ENCODE assay signal across 10 cellular contexts in genomic region chr19:1016647-1017114, GRCh38. TPM values are rescaled to one million over a fixed set of nuclear protein-coding genes. Genes with fewer than 3 reads are reported as not detected.
A peak's percentile ranks its signal among the peaks of the same experiment; 100 is the strongest.
DNase-seq lines count a peak whose midpoint lies in the region; ATAC-seq and TF ChIP-seq lines count a peak whose summit lies in the region.
"Had no signal": no experiment of that assay in that cellular context is flagged by ENCODE, and none has a peak within 500 bp of the region (broad histone marks: within the 10 kb centered on the region; RNA-seq: fewer than 3 reads in every experiment).

No MANE protein-coding gene starts in this region.

- no peaks in the 10 kb centered on the region for H3K9me3 ChIP-seq in mammary epithelial cell (replicated peaks; ENCODE audit: insufficient read depth, low read length)

- H3K27me3 Mint-ChIP-seq in memory B cell, result no peaks in the 10 kb centered on the region

- ATAC-seq in memory B cell (ENCODE audit: low read depth) (no peak), GM21526 (IDR thresholded peaks at IDR 0.05; ENCODE audit: low FRiP score, unreplicated experiment) (no peak), GM18517 (IDR thresholded peaks at IDR 0.05; ENCODE audit: unreplicated experiment) (no peak)

- no peak overlapping the region for H2AFZ ChIP-seq in mammary epithelial cell (ENCODE audit: low read depth, low read length)

- peak overlapping the region; percentile 22 for H3K9ac ChIP-seq in mammary epithelial cell (ENCODE audit: insufficient read depth, low read length)

- peaks cover 2% of the 10 kb centered on the region for H3K36me3 ChIP-seq in mammary epithelial cell (ENCODE audit: insufficient read depth, low read length)

- H3K79me2 ChIP-seq in mammary epithelial cell (ENCODE audit: insufficient read depth, low read length), result peaks cover 90% of the 10 kb centered on the region

- H3K9me3 Mint-ChIP-seq in memory B cell, result no peaks in the 10 kb centered on the region

- no peak for DNase-seq in HFF-Myc (ENCODE audit: extremely low read depth, low read depth)
- DNase-seq in mammary epithelial cell, result peak; percentile 71
- no peak for DNase-seq in memory B cell (ENCODE audit: low spot score in 2 of 2)
- no peak for DNase-seq in NOMO-1 treated with DMSO at 0.1 percent for 48 hours (lab: John Stamatoyannopoulos, UW; ENCODE audit: unreplicated experiment)
- no peak for DNase-seq in GDM1 (lab: John Stamatoyannopoulos, UW)
- DNase-seq: activated CD4-positive, alpha-beta T cell treated with anti-CD3 and anti-CD28 coated beads for 4 hours had no signal

- dilution Hi-C loops in mammary epithelial cell (cut with HindIII; ENCODE audit: low sequenced_read_pairs), result no loop called here

- peak overlapping the region; percentile 82 for H3K4me2 ChIP-seq in mammary epithelial cell (ENCODE audit: insufficient read depth, low read depth, low read length)

- peaks cover 9% of the 10 kb centered on the region for H4K20me1 ChIP-seq in mammary epithelial cell (ENCODE audit: insufficient read depth, low read length)

- CTCF ChIA-PET in mammary epithelial cell (lab: Charles Lee; ENCODE audit: low non-redundant PET), result interaction anchor here (0.8 kb wide), 1 partner anchor 15 kb away, joined by 3 read pairs; no protein-coding TSS in a partner anchor

- no peak for TF ChIP-seq CTCF in 22Rv1 (IDR thresholded peaks at IDR 0.05)
- TF ChIP-seq CTCF in HFF-Myc (IDR thresholded peaks at IDR 0.05; ENCODE audit: low read depth, low read length, missing control alignments), result no peak
- no peak for TF ChIP-seq CTCF in mammary epithelial cell (conservative IDR thresholded peaks at IDR 0.05 in 1 of 2, IDR thresholded peaks at IDR 0.05 in 1 of 2; ENCODE audit: extremely low read depth in 1 of 2, insufficient read depth in 1 of 2, low read depth in 1 of 2, low read length in 2 of 2)

- peaks cover 3% of the 10 kb centered on the region for H3K36me3 Mint-ChIP-seq in memory B cell

- H3K4me1 Mint-ChIP-seq in memory B cell, result peaks cover 30% of the 10 kb centered on the region

- intact Hi-C loops in mammary epithelial cell (cut with micrococcal nuclease), result no loop called here

- H3K4me3 Mint-ChIP-seq in memory B cell, result peak overlapping the region; percentile 80

- H3K27ac ChIP-seq in 22Rv1 (0 out of 2 replicates have a peak overlapping the region, but pooled peaks have one; percentile 26), mammary epithelial cell (ENCODE audit: insufficient read depth, low read depth, low read length) (peak overlapping the region; percentile 14)

- no TSS peak for BruUV-seq in mammary epithelial cell (replicated peaks; lab: Mats Ljungman, UMichigan)

- in situ Hi-C loops in mammary epithelial cell (cut with MboI; ENCODE audit: low sequenced_read_pairs in 2 of 2), result no loop called here

- peak overlapping the region; percentile 84 for H3K27ac Mint-ChIP-seq in memory B cell

- H3K27me3 ChIP-seq in mammary epithelial cell (ENCODE audit: insufficient read depth, low read length), result no peaks in the 10 kb centered on the region

- 22% methylated on average over 8 of the region's 12 CpGs for WGBS in mammary epithelial cell (ENCODE audit: low coverage, missing lambda C conversion rate)

- H3K4me3 ChIP-seq in HFF-Myc (replicated peaks; ENCODE audit: low read depth, low read length), result peak overlapping the region; percentile 95; the same call in 1 of the 2 replicates
- H3K4me3 ChIP-seq in mammary epithelial cell (replicated peaks in 1 of 3; ENCODE audit: insufficient read depth in 1 of 3, low read depth in 2 of 3, low read length in 3 of 3), result peak overlapping the region in 2 of 3 experiments; percentile 18 to 20

- H3K4me1 ChIP-seq in mammary epithelial cell (ENCODE audit: insufficient read depth, low read length), result peaks cover 45% of the 10 kb centered on the region

RNA-seq across cellular contexts. Expression of gene TMEM259, which starts 4.2 kb away (rescaled TPM):
- total RNA-seq in mammary epithelial cell, result 100 to 1,000 TPM; 104 to 152 TPM
- polyA plus RNA-seq in mammary epithelial cell, result 122 TPM
- polyA minus RNA-seq in mammary epithelial cell, result 81.8 TPM

RNA-seq across cellular contexts. Expression of gene RNU6-2, which starts 4.6 kb away (rescaled TPM):
- not detected for total RNA-seq in mammary epithelial cell
- polyA plus RNA-seq in mammary epithelial cell, result not detected
- not detected for polyA minus RNA-seq in mammary epithelial cell
- total RNA-seq: mononuclear cell had no signal

RNA-seq across cellular contexts. Expression of gene CNN2, which starts 9.7 kb away (rescaled TPM):
- 100 to 1,000 TPM; 420 to 485 TPM for total RNA-seq in mammary epithelial cell
- 287 TPM for polyA plus RNA-seq in mammary epithelial cell
- 688 TPM for polyA minus RNA-seq in mammary epithelial cell

RNA-seq across cellular contexts. Expression of gene GRIN3B, which starts 16.5 kb away (rescaled TPM):
- 1 to 10 TPM in 1 of 2 donors, under 1 TPM in 1; 0.67 to 1.1 TPM for total RNA-seq in mammary epithelial cell
- 0.67 TPM for polyA plus RNA-seq in mammary epithelial cell
- not detected for polyA minus RNA-seq in mammary epithelial cell

RNA-seq across cellular contexts. Expression of gene ABCA7, which starts 23.2 kb away (rescaled TPM):
- 10 to 100 TPM; 14.3 to 28.4 TPM for total RNA-seq in mammary epithelial cell
- polyA plus RNA-seq in mammary epithelial cell, result 7.4 TPM
- 21.8 TPM for polyA minus RNA-seq in mammary epithelial cell
